14 cellular contexts compared by ENCODE assay signal in genomic region chr2:130714795-130715194, GRCh38. TPM values are rescaled to one million over a fixed set of nuclear protein-coding genes. Genes with fewer than 3 reads are reported as not detected.
"Had no signal": no experiment of that assay in that cellular context is flagged by ENCODE, and none has a peak within 500 bp of the region (broad histone marks: within the 10 kb centered on the region; RNA-seq: fewer than 3 reads in every experiment).

No MANE protein-coding gene starts in this region.

RNA-seq across cellular contexts. Expression of gene GPR148, which starts 14.1 kb away (rescaled TPM):
- total RNA-seq: subcutaneous adipose tissue, suprapubic skin, temporal lobe, thoracic aorta, thyroid gland, tibial nerve, transverse colon, upper lobe of left lung, upper lobe of right lung, ureter, urinary bladder, uterus, vagina had no signal
- polyA plus RNA-seq: stomach, urinary bladder had no signal

RNA-seq across cellular contexts. Expression of gene AMER3, which starts 40.5 kb away (rescaled TPM):
- total RNA-seq: subcutaneous adipose tissue, suprapubic skin, thoracic aorta, tibial nerve, upper lobe of left lung, upper lobe of right lung, ureter, vagina had no signal
